28 cellular contexts compared by ENCODE assay signal in genomic region chr4:136855886-136856285, GRCh38.
"Had no signal": no experiment of that assay in that cellular context is flagged by ENCODE, and none has a peak within 500 bp of the region (broad histone marks: within the 10 kb centered on the region; RNA-seq: fewer than 3 reads in every experiment).

No MANE protein-coding gene starts in this region.

- H3K27me3 ChIP-seq: neutrophil, pancreas, right lobe of liver, sigmoid colon, stomach, suprapubic skin, testis, tibial artery, transverse colon, upper lobe of right lung, uterus had no signal

- H3K27me3 Mint-ChIP-seq: naive thymus-derived CD8-positive, alpha-beta T cell; natural killer cell treated with Interleukin-12 subunit alpha and Interleukin-12 subunit beta and Interleukin-15 and Interleukin-18, amount 100 ng/mL, for 72 hours; stimulated activated naive B cell treated with anti-CD40 and anti-IgM and Interleukin-4, amounts not matched to agents 10 μg/mL and 1 μg/mL and 100 μg/mL, for 72 hours; type B pancreatic cell had no signal

- H3K4me1 Mint-ChIP-seq: naive thymus-derived CD8-positive, alpha-beta T cell; nephron progenitor cell; neural crest cell; stimulated activated effector memory CD8-positive, alpha-beta T cell treated with anti-CD3 and anti-CD28 coated beads, Interleukin-12 subunit alpha, Interleukin-12 subunit beta, amount 100 ng/mL, for 72 hours; stimulated activated naive B cell treated with anti-CD40 and anti-IgM and Interleukin-4, amounts not matched to agents 10 μg/mL and 1 μg/mL and 100 μg/mL, for 72 hours had no signal

- H3K4me3 ChIP-seq: pancreas, psoas muscle, right lobe of liver, sigmoid colon, stomach, suprapubic skin, testis, tibial artery, transverse colon, upper lobe of right lung, uterus had no signal

- H3K4me1 ChIP-seq: pancreas, psoas muscle, right lobe of liver, sigmoid colon, stomach, suprapubic skin, testis, tibial artery, transverse colon, upper lobe of right lung had no signal

- H3K9me3 ChIP-seq: neutrophil, pancreas, psoas muscle, right lobe of liver, sigmoid colon, stomach, suprapubic skin, testis, tibial artery, transverse colon, upper lobe of right lung, uterus had no signal

- H3K27ac Mint-ChIP-seq: naive thymus-derived CD8-positive, alpha-beta T cell; natural killer cell treated with Interleukin-12 subunit alpha and Interleukin-12 subunit beta and Interleukin-15 and Interleukin-18, amount 100 ng/mL, for 72 hours; nephron progenitor cell; stimulated activated effector memory CD8-positive, alpha-beta T cell treated with anti-CD3 and anti-CD28 coated beads, Interleukin-12 subunit alpha, Interleukin-12 subunit beta, amount 100 ng/mL, for 72 hours; stimulated activated naive B cell treated with anti-CD40 and anti-IgM and Interleukin-4, amounts not matched to agents 10 μg/mL and 1 μg/mL and 100 μg/mL, for 72 hours; stimulated activated naive CD8-positive, alpha-beta T cell treated with anti-CD3 and anti-CD28 coated beads, Interleukin-15, Interleukin-2, amounts not matched to agents 100 ng/mL and 50 ng/mL, for 24 hours; type B pancreatic cell had no signal

- ATAC-seq: naive thymus-derived CD8-positive, alpha-beta T cell; natural killer cell treated with Interleukin-12 subunit alpha and Interleukin-12 subunit beta and Interleukin-15 and Interleukin-18, amount 100 ng/mL, for 72 hours; pancreas; psoas muscle; right cardiac atrium; right lobe of liver; stimulated activated effector memory CD8-positive, alpha-beta T cell treated with anti-CD3 and anti-CD28 coated beads, Interleukin-12 subunit alpha, Interleukin-12 subunit beta, amount 100 ng/mL, for 72 hours; stimulated activated naive B cell treated with anti-CD40 and anti-IgM and Interleukin-4, amounts not matched to agents 10 μg/mL and 1 μg/mL and 100 μg/mL, for 72 hours; upper lobe of right lung had no signal

- H3K27ac ChIP-seq: neutrophil, pancreas, psoas muscle, right lobe of liver, sigmoid colon, stomach, suprapubic skin, testis, tibial artery, transverse colon, upper lobe of right lung, uterus had no signal

- H3K4me3 Mint-ChIP-seq: naive thymus-derived CD8-positive, alpha-beta T cell; natural killer cell treated with Interleukin-12 subunit alpha and Interleukin-12 subunit beta and Interleukin-15 and Interleukin-18, amount 100 ng/mL, for 72 hours; nephron progenitor cell; neural crest cell; stimulated activated effector memory CD8-positive, alpha-beta T cell treated with anti-CD3 and anti-CD28 coated beads, Interleukin-12 subunit alpha, Interleukin-12 subunit beta, amount 100 ng/mL, for 72 hours; stimulated activated naive B cell treated with anti-CD40 and anti-IgM and Interleukin-4, amounts not matched to agents 10 μg/mL and 1 μg/mL and 100 μg/mL, for 72 hours; stimulated activated naive CD8-positive, alpha-beta T cell treated with anti-CD3 and anti-CD28 coated beads, Interleukin-15, Interleukin-2, amounts not matched to agents 100 ng/mL and 50 ng/mL, for 24 hours; type B pancreatic cell had no signal

- H3K36me3 ChIP-seq: neutrophil, pancreas, right lobe of liver, sigmoid colon, stomach, suprapubic skin, tibial artery, transverse colon, upper lobe of right lung, uterus had no signal

- FAIRE-seq: pancreas, small intestine had no signal

- DNase-seq: naive thymus-derived CD8-positive, alpha-beta T cell; nephron progenitor cell; nucleus accumbens; pancreas; psoas muscle; right cardiac atrium; right lobe of liver; sigmoid colon; small intestine; stimulated activated CD4-positive, alpha-beta T cell treated with anti-CD3 and anti-CD28 coated beads, Interleukin-15, amount 100 ng/mL, for 24 hours; stimulated activated CD4-positive, alpha-beta T cell treated with anti-CD3 and anti-CD28 coated beads, Interleukin-2, amount 100 ng/mL, for 24 hours; stimulated activated CD4-positive, alpha-beta T cell treated with anti-CD3 and anti-CD28 coated beads, Interleukin-2, amount 100 ng/mL, for 48 hours; stimulated activated CD4-positive, alpha-beta T cell treated with anti-CD3 and anti-CD28 coated beads, Interleukin-4, amount 100 ng/mL, for 24 hours; stimulated activated naive B cell treated with anti-CD40 and anti-IgM and Interleukin-4, amounts not matched to agents 10 μg/mL and 1 μg/mL and 100 μg/mL, for 72 hours; stimulated activated naive CD4-positive, alpha-beta T cell treated with Interleukin-2 at 50 U/mL for 16 hours; stomach; testis; tibial artery; transverse colon; upper lobe of right lung; uterus had no signal

- H3K9me3 Mint-ChIP-seq: nephron progenitor cell, neural crest cell had no signal

- H3K36me3 Mint-ChIP-seq: natural killer cell treated with Interleukin-12 subunit alpha and Interleukin-12 subunit beta and Interleukin-15 and Interleukin-18, amount 100 ng/mL, for 72 hours; stimulated activated effector memory CD8-positive, alpha-beta T cell treated with anti-CD3 and anti-CD28 coated beads, Interleukin-12 subunit alpha, Interleukin-12 subunit beta, amount 100 ng/mL, for 72 hours; stimulated activated naive B cell treated with anti-CD40 and anti-IgM and Interleukin-4, amounts not matched to agents 10 μg/mL and 1 μg/mL and 100 μg/mL, for 72 hours had no signal
